Comparison of ENCODE assay signal across 8 cellular contexts in genomic region chr1:75785964-75786853, GRCh38. TPM values are rescaled to one million over a fixed set of nuclear protein-coding genes. Genes with fewer than 3 reads are reported as not detected.
DNase-seq lines count a peak whose midpoint lies in the region; ATAC-seq and TF ChIP-seq lines count a peak whose summit lies in the region.

Gene RABGGTB (plus strand): TSS chr1:75786256. CDS start chr1:75786272, 16 bp downstream.

- H3K36me3 ChIP-seq in RWPE2 (ENCODE audit: low read depth), result peaks cover 46% of the 10 kb centered on the region

- POLR2A ChIA-PET in naive thymus-derived CD8-positive, alpha-beta T cell (lab: Charles Lee), result interaction anchor here (0.6 to 1.2 kb wide), 7 partner anchors 9 to 1993 kb away, joined by 3 to 8 read pairs (median 3); partner anchors contain the start of gene MIGA1

- H3K4me3 Mint-ChIP-seq in activated T-helper 2 cell treated with anti-CD3 and anti-CD28 coated beads, Interferon-gamma antibody, Interleukin-2, Interleukin-4, amounts not matched to agents 10 μg/mL and 5 μg/mL and 100 μg/mL, durations not matched to agents 14 hours and 24 hours and 36 hours (ENCODE audit: low read depth), result peak within 1 kb of the TSS; percentile 100
- H3K4me3 Mint-ChIP-seq in naive thymus-derived CD8-positive, alpha-beta T cell, result peak within 1 kb of the TSS; percentile 95 to 100 (median 98)

- no peaks in the 10 kb centered on the region for H3K9me3 Mint-ChIP-seq in activated T-helper 2 cell treated with anti-CD3 and anti-CD28 coated beads, Interferon-gamma antibody, Interleukin-2, Interleukin-4, amounts not matched to agents 10 μg/mL and 5 μg/mL and 100 μg/mL, durations not matched to agents 14 hours and 24 hours and 36 hours
- no peaks in the 10 kb centered on the region for H3K9me3 Mint-ChIP-seq in naive thymus-derived CD8-positive, alpha-beta T cell

- H3K27ac ChIP-seq in RWPE2 (ENCODE audit: poor library complexity, severe bottlenecking), result peak within 1 kb of the TSS; percentile 77

- H3K4me3 ChIP-seq in RWPE2 (ENCODE audit: severe bottlenecking) (peak within 1 kb of the TSS; percentile 52), fibroblast of mammary gland (ENCODE audit: control insufficient read depth, low read depth, low read length) (peak within 1 kb of the TSS; percentile 99)

- no peaks in the 10 kb centered on the region for H3K27me3 ChIP-seq in RWPE2 (ENCODE audit: insufficient read depth, poor library complexity, severe bottlenecking)

- H3K27ac Mint-ChIP-seq in activated T-helper 2 cell treated with anti-CD3 and anti-CD28 coated beads, Interferon-gamma antibody, Interleukin-2, Interleukin-4, amounts not matched to agents 10 μg/mL and 5 μg/mL and 100 μg/mL, durations not matched to agents 14 hours and 24 hours and 36 hours, result peak within 1 kb of the TSS; percentile 97
- H3K27ac Mint-ChIP-seq in naive thymus-derived CD8-positive, alpha-beta T cell, result peak within 1 kb of the TSS; percentile 87 to 99 (median 98)

- peaks cover 24% of the 10 kb centered on the region for H3K4me1 ChIP-seq in RWPE2 (ENCODE audit: insufficient read depth, poor library complexity, severe bottlenecking)

- H3K27me3 Mint-ChIP-seq in activated T-helper 2 cell treated with anti-CD3 and anti-CD28 coated beads, Interferon-gamma antibody, Interleukin-2, Interleukin-4, amounts not matched to agents 10 μg/mL and 5 μg/mL and 100 μg/mL, durations not matched to agents 14 hours and 24 hours and 36 hours (ENCODE audit: low read depth), result peaks cover 4% of the 10 kb centered on the region
- H3K27me3 Mint-ChIP-seq in naive thymus-derived CD8-positive, alpha-beta T cell, result peaks cover 0 to 3% (median 0%) of the 10 kb centered on the region in 5 donors

- intact Hi-C loops in activated T-helper 2 cell treated with anti-CD3 and anti-CD28 coated beads, Interferon-gamma antibody, Interleukin-2, Interleukin-4, amounts not matched to agents 10 μg/mL and 5 μg/mL and 100 μg/mL, durations not matched to agents 14 hours and 24 hours and 36 hours (cut with micrococcal nuclease), result loop anchor here (1.0 to 5.0 kb wide), 5 partner anchors 10 to 1897 kb away; partner anchors contain the start of genes ACADM, CRYZ, MSH4 and TYW3

- ATAC-seq in RWPE2 (ENCODE audit: low read depth), result peak; percentile 88
- peak; percentile 91 to 96 for ATAC-seq in naive thymus-derived CD8-positive, alpha-beta T cell

- H3K4me1 Mint-ChIP-seq in activated T-helper 2 cell treated with anti-CD3 and anti-CD28 coated beads, Interferon-gamma antibody, Interleukin-2, Interleukin-4, amounts not matched to agents 10 μg/mL and 5 μg/mL and 100 μg/mL, durations not matched to agents 14 hours and 24 hours and 36 hours (ENCODE audit: low read depth), result peaks cover 37% of the 10 kb centered on the region
- peaks cover 20 to 62% (median 58%) of the 10 kb centered on the region in 4 donors for H3K4me1 Mint-ChIP-seq in naive thymus-derived CD8-positive, alpha-beta T cell

- peaks cover 52% of the 10 kb centered on the region for H3K36me3 Mint-ChIP-seq in activated T-helper 2 cell treated with anti-CD3 and anti-CD28 coated beads, Interferon-gamma antibody, Interleukin-2, Interleukin-4, amounts not matched to agents 10 μg/mL and 5 μg/mL and 100 μg/mL, durations not matched to agents 14 hours and 24 hours and 36 hours (ENCODE audit: low read depth)
- H3K36me3 Mint-ChIP-seq in naive thymus-derived CD8-positive, alpha-beta T cell, result peaks cover 0 to 37% (median 7%) of the 10 kb centered on the region in 3 donors

- H3K9me3 ChIP-seq in RWPE2 (ENCODE audit: severe bottlenecking), result no peaks in the 10 kb centered on the region

- peak; percentile 95 for DNase-seq in EH (ENCODE audit: low read depth)
- DNase-seq in H4 (ENCODE audit: low spot score), result peak; percentile 92
- DNase-seq in LoVo (ENCODE audit: low spot score), result peak; percentile 97
- DNase-seq in RWPE2 (ENCODE audit: low spot score), result peak; percentile 92
- DNase-seq in activated T-helper 2 cell treated with anti-CD3 and anti-CD28 coated beads, Interferon-gamma antibody, Interleukin-2, Interleukin-4, amounts not matched to agents 10 μg/mL and 5 μg/mL and 100 μg/mL, durations not matched to agents 14 hours and 24 hours and 36 hours (ENCODE audit: low spot score), result peak; percentile 93
- DNase-seq in fibroblast of mammary gland (ENCODE audit: low read depth), result peak; percentile 96
- DNase-seq in naive thymus-derived CD8-positive, alpha-beta T cell, result peak; percentile 81 to 95 (median 94)
- DNase-seq in stimulated activated naive CD4-positive, alpha-beta T cell (lab: John Stamatoyannopoulos, UW), result peak; percentile 81 to 91 (median 87)

- TF ChIP-seq CTCF in RWPE2 (IDR thresholded peaks at IDR 0.05; ENCODE audit: poor library complexity, severe bottlenecking) (no peak), fibroblast of mammary gland (conservative IDR thresholded peaks at IDR 0.05; ENCODE audit: control insufficient read depth, insufficient read depth, low read depth, low read length) (no peak)

RNA-seq across cellular contexts. Expression of gene RABGGTB, which starts in this region (rescaled TPM):
- total RNA-seq in H4 (2014; rRNA removed; shearing (Covaris generic)), result 93.1 and 101 TPM in 2 replicates
- total RNA-seq in activated T-helper 2 cell treated with anti-CD3 and anti-CD28 coated beads, Interferon-gamma antibody, Interleukin-2, Interleukin-4, amounts not matched to agents 10 μg/mL and 5 μg/mL and 100 μg/mL, durations not matched to agents 14 hours and 24 hours and 36 hours, result 219 and 230 TPM in 2 replicates
- 100 to 1,000 TPM; 127 to 133 TPM for total RNA-seq in naive thymus-derived CD8-positive, alpha-beta T cell
- 1 to 10 TPM; 6.9 to 9.1 (median 8.2) TPM for polyA plus RNA-seq in naive thymus-derived CD8-positive, alpha-beta T cell

Comparison
In these comparisons a context has a peak if more than half of its experiments do, and no peak if none do; other contexts are left out.
1. Peak in every context shown above with its lines: DNase-seq, ATAC-seq, H3K4me3 ChIP-seq and H3K27ac ChIP-seq.